21 cellular contexts compared by ENCODE assay signal in the genomic region with DNA sequence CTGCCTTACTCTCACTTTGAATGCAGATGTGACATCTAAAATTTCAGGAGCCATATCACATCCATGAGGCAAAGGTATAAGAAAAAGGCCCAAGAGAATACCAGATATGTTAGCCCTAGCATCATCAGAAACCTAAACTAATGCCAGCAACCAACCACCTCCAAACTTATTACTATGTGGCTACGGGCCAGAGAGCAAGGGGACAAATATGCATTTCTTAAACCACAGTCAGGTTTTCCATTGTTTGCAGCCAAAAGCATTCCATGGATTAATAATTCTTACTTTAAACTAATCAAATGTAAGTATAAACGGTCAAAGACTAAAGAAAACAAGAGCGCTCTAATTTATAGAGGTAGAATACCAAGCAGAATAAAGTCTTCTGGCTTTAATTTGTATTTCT.
DNase-seq lines count a peak whose midpoint lies in the region; ATAC-seq and TF ChIP-seq lines count a peak whose summit lies in the region.
"Had no signal": no experiment of that assay in that cellular context is flagged by ENCODE, and none has a peak within 500 bp of the region (broad histone marks: within the 10 kb centered on the region; RNA-seq: fewer than 3 reads in every experiment).

No MANE protein-coding gene starts in this region.

- intact Hi-C loops in heart left ventricle (cut with DNase I) = no loop called here

- no peaks in the 10 kb centered on the region for H3K9me3 Mint-ChIP-seq in stimulated activated naive B cell treated with anti-CD40 and anti-IgM and Interleukin-4, amounts not matched to agents 10 μg/mL and 1 μg/mL and 100 μg/mL, for 72 hours
- no peaks in the 10 kb centered on the region for H3K9me3 Mint-ChIP-seq in T-helper 2 cell treated with Interferon-gamma antibody and Interleukin-4, amounts not matched to agents 5 μg/mL and 100 μg/mL, for 36 hours
- H3K9me3 Mint-ChIP-seq: CD8-positive, alpha-beta memory T cell; H9; HFFc6 had no signal

- H3K36me3 ChIP-seq in heart left ventricle = peaks cover 0 to 13% (median 3%) of the 10 kb centered on the region in 9 donors

- H3K4me1 ChIP-seq in heart left ventricle = no peaks in the 10 kb centered on the region
- H3K4me1 ChIP-seq: SJCRH30 had no signal

- H3K4me3 ChIP-seq in astrocyte of the spinal cord (ENCODE audit: low read depth, low read length) (no peak overlapping the region), heart left ventricle (no peak overlapping the region)
- H3K4me3 ChIP-seq: SJCRH30 had no signal

- peak; percentile 6 for DNase-seq in AG08395 (ENCODE audit: low spot score)
- peak; percentile 23 for DNase-seq in astrocyte of the spinal cord (ENCODE audit: low read depth, low spot score)
- peak; percentile 1 for DNase-seq in fibroblast of the conjunctiva (ENCODE audit: low read depth)
- DNase-seq in heart left ventricle = no peak
- DNase-seq in stimulated activated naive B cell treated with anti-CD40 and anti-IgM and Interleukin-4, amounts not matched to agents 10 μg/mL and 1 μg/mL and 100 μg/mL, for 72 hours = no peak
- DNase-seq in T-helper 2 cell treated with Interferon-gamma antibody and Interleukin-4, amounts not matched to agents 5 μg/mL and 100 μg/mL, for 36 hours (ENCODE audit: low spot score) = no peak
- DNase-seq: 8988T; CD8-positive, alpha-beta memory T cell; H9; KG1; NCI-H1105; NCI-H146; NCI-H2029; NCI-H2227 treated with DMSO at 0.1 percent for 48 hours; NCI-H510A treated with DMSO at 0.1 percent for 48 hours; NCI-H82; SJCRH30 had no signal

- no peak overlapping the region for H3K4me3 Mint-ChIP-seq in stimulated activated naive B cell treated with anti-CD40 and anti-IgM and Interleukin-4, amounts not matched to agents 10 μg/mL and 1 μg/mL and 100 μg/mL, for 72 hours
- no peak overlapping the region for H3K4me3 Mint-ChIP-seq in T-helper 2 cell treated with Interferon-gamma antibody and Interleukin-4, amounts not matched to agents 5 μg/mL and 100 μg/mL, for 36 hours
- H3K4me3 Mint-ChIP-seq: CD8-positive, alpha-beta memory T cell; H9; HFFc6 had no signal

- no peaks in the 10 kb centered on the region for H3K27me3 Mint-ChIP-seq in stimulated activated naive B cell treated with anti-CD40 and anti-IgM and Interleukin-4, amounts not matched to agents 10 μg/mL and 1 μg/mL and 100 μg/mL, for 72 hours
- no peaks in the 10 kb centered on the region for H3K27me3 Mint-ChIP-seq in T-helper 2 cell treated with Interferon-gamma antibody and Interleukin-4, amounts not matched to agents 5 μg/mL and 100 μg/mL, for 36 hours (ENCODE audit: low read depth)
- H3K27me3 Mint-ChIP-seq: CD8-positive, alpha-beta memory T cell had no signal

- ATAC-seq in heart left ventricle (no peak), GM19463 (IDR thresholded peaks at IDR 0.05; ENCODE audit: unreplicated experiment) (no peak)
- ATAC-seq in stimulated activated naive B cell treated with anti-CD40 and anti-IgM and Interleukin-4, amounts not matched to agents 10 μg/mL and 1 μg/mL and 100 μg/mL, for 72 hours (replicated peaks) = no peak

- TF ChIP-seq EP300 in Ishikawa (IDR thresholded peaks at IDR 0.05; ENCODE audit: borderline replicate concordance) = no peak

- no peak for TF ChIP-seq CTCF in astrocyte of the spinal cord (IDR thresholded peaks at IDR 0.05; ENCODE audit: low read depth, low read length)
- no peak for TF ChIP-seq CTCF in heart left ventricle (IDR thresholded peaks at IDR 0.05)

- peaks cover 17 to 38% of the 10 kb centered on the region in 2 donors for H3K36me3 Mint-ChIP-seq in stimulated activated naive B cell treated with anti-CD40 and anti-IgM and Interleukin-4, amounts not matched to agents 10 μg/mL and 1 μg/mL and 100 μg/mL, for 72 hours
- peaks cover 6% of the 10 kb centered on the region for H3K36me3 Mint-ChIP-seq in T-helper 2 cell treated with Interferon-gamma antibody and Interleukin-4, amounts not matched to agents 5 μg/mL and 100 μg/mL, for 36 hours (ENCODE audit: low read depth)

- H3K27ac Mint-ChIP-seq in stimulated activated naive B cell treated with anti-CD40 and anti-IgM and Interleukin-4, amounts not matched to agents 10 μg/mL and 1 μg/mL and 100 μg/mL, for 72 hours = no peak overlapping the region
- H3K27ac Mint-ChIP-seq in T-helper 2 cell treated with Interferon-gamma antibody and Interleukin-4, amounts not matched to agents 5 μg/mL and 100 μg/mL, for 36 hours = no peak overlapping the region
- H3K27ac Mint-ChIP-seq: CD8-positive, alpha-beta memory T cell; H9; HFFc6 had no signal

- H3K27ac ChIP-seq in heart left ventricle = no peak overlapping the region
- H3K27ac ChIP-seq: C4-2B, SJCRH30 had no signal

- 95 to 97% (median 96%) methylated on average over 3 of the region's 3 CpGs for WGBS in heart left ventricle, 4 donors

- no peak for TF ChIP-seq RAD21 in Ishikawa (IDR thresholded peaks at IDR 0.05; ENCODE audit: low read depth)

- no peaks in the 10 kb centered on the region for H3K4me1 Mint-ChIP-seq in stimulated activated naive B cell treated with anti-CD40 and anti-IgM and Interleukin-4, amounts not matched to agents 10 μg/mL and 1 μg/mL and 100 μg/mL, for 72 hours
- no peaks in the 10 kb centered on the region for H3K4me1 Mint-ChIP-seq in T-helper 2 cell treated with Interferon-gamma antibody and Interleukin-4, amounts not matched to agents 5 μg/mL and 100 μg/mL, for 36 hours (ENCODE audit: low read depth)
- H3K4me1 Mint-ChIP-seq: CD8-positive, alpha-beta memory T cell; H9 had no signal

- TF ChIP-seq POLR2A in heart left ventricle (IDR thresholded peaks at IDR 0.05) = no peak

- no peaks in the 10 kb centered on the region for H3K9me3 ChIP-seq in heart left ventricle
- H3K9me3 ChIP-seq: SJCRH30 had no signal

- in situ Hi-C loops in astrocyte of the spinal cord (cut with HindIII; ENCODE audit: low sequenced_read_pairs) = no loop called here

- no peaks in the 10 kb centered on the region for H3K27me3 ChIP-seq in heart left ventricle
- H3K27me3 ChIP-seq: SJCRH30 had no signal

TF ChIP-seq in Ishikawa, 13 proteins besides CTCF, POLR2A, EP300 and RAD21:
- TF ChIP-seq NFIC (IDR thresholded peaks at IDR 0.05) (peak; percentile 69), YY1 (IDR thresholded peaks at IDR 0.05; ENCODE audit: low read depth) (no peak)

Comparison
In these comparisons a context has a peak if more than half of its experiments do, and no peak if none do; other contexts are left out.
1. DNase-seq: peak in AG08395 (single experiment), astrocyte of the spinal cord (single experiment) and fibroblast of the conjunctiva (single experiment); none in heart left ventricle (0 of 5), stimulated activated naive B cell treated with anti-CD40 and anti-IgM and Interleukin-4, amounts not matched to agents 10 μg/mL and 1 μg/mL and 100 μg/mL, for 72 hours (single experiment) and T-helper 2 cell treated with Interferon-gamma antibody and Interleukin-4, amounts not matched to agents 5 μg/mL and 100 μg/mL, for 36 hours (single experiment).